In genomic region chr7:126696639-126697038, GRCh38 we compare ENCODE assay signal across 16 cellular contexts.
DNase-seq lines count a peak whose midpoint lies in the region; ATAC-seq, FAIRE-seq and TF ChIP-seq lines count a peak whose summit lies in the region.
"Had no signal": no experiment of that assay in that cellular context is flagged by ENCODE, and none has a peak within 500 bp of the region (broad histone marks: within the 10 kb centered on the region; RNA-seq: fewer than 3 reads in every experiment).

No MANE protein-coding gene starts in this region.

- peak; percentile 18 for ATAC-seq in GM18870 (IDR thresholded peaks at IDR 0.05; ENCODE audit: unreplicated experiment)
- ATAC-seq in GM21528 (IDR thresholded peaks at IDR 0.05; ENCODE audit: low FRiP score, unreplicated experiment): peak; percentile 45
- peak; percentile 23 for ATAC-seq in HG03139 (IDR thresholded peaks at IDR 0.05; ENCODE audit: unreplicated experiment)
- no peak for ATAC-seq in HepG2
- ATAC-seq in natural killer cell treated with Interleukin-12 subunit alpha and Interleukin-12 subunit beta and Interleukin-15 and Interleukin-18, amount 100 ng/mL, for 72 hours: no peak
- no peak for ATAC-seq in gastroesophageal sphincter
- ATAC-seq: foreskin keratinocyte, K562 had no signal

- POLR2A ChIA-PET in HepG2 (lab: Yijun Ruan, JAX): no interaction called here

- no peak overlapping the region for H3K4me3 Mint-ChIP-seq in endodermal cell
- no peak overlapping the region for H3K4me3 Mint-ChIP-seq in natural killer cell treated with Interleukin-12 subunit alpha and Interleukin-12 subunit beta and Interleukin-15 and Interleukin-18, amount 100 ng/mL, for 72 hours
- H3K4me3 Mint-ChIP-seq: naive B cell had no signal

- TF ChIP-seq EP300 in HepG2 (IDR thresholded peaks at IDR 0.05; ENCODE audit: low read depth in 2 of 2, low read length in 2 of 2): no peak
- TF ChIP-seq EP300 in HepG2 (CRISPR knock-in tag; IDR thresholded peaks at IDR 0.05; ENCODE audit: borderline replicate concordance): no peak
- TF ChIP-seq EP300 in gastroesophageal sphincter (IDR thresholded peaks at IDR 0.05): no peak

- no peak overlapping the region for H3K4me2 ChIP-seq in HepG2 (ENCODE audit: low read depth, low read length)

- no peaks in the 10 kb centered on the region for H3K36me3 Mint-ChIP-seq in endodermal cell (ENCODE audit: low read depth)
- no peaks in the 10 kb centered on the region for H3K36me3 Mint-ChIP-seq in natural killer cell treated with Interleukin-12 subunit alpha and Interleukin-12 subunit beta and Interleukin-15 and Interleukin-18, amount 100 ng/mL, for 72 hours
- H3K36me3 Mint-ChIP-seq: naive B cell had no signal

- no peaks in the 10 kb centered on the region for H3K79me2 ChIP-seq in HepG2 (ENCODE audit: insufficient read depth, low read length)

- H3K4me1 ChIP-seq in endodermal cell (ENCODE audit: control insufficient read depth, insufficient read depth, low read length) (peaks cover 4% of the 10 kb centered on the region), HepG2 (ENCODE audit: insufficient read depth, low read length) (no peaks in the 10 kb centered on the region), gastroesophageal sphincter (no peaks in the 10 kb centered on the region)

- CTCF ChIA-PET in HepG2 (lab: Yijun Ruan, JAX; ENCODE audit: low intra/inter-chr PET ratio, low total read pairs): no interaction called here

- peak overlapping the region; percentile 62 for H3K27ac Mint-ChIP-seq in endodermal cell
- no peak overlapping the region for H3K27ac Mint-ChIP-seq in natural killer cell treated with Interleukin-12 subunit alpha and Interleukin-12 subunit beta and Interleukin-15 and Interleukin-18, amount 100 ng/mL, for 72 hours
- H3K27ac Mint-ChIP-seq: naive B cell had no signal

- TF ChIP-seq CTCF in endodermal cell (conservative IDR thresholded peaks at IDR 0.05): no peak
- no peak for TF ChIP-seq CTCF in HepG2 (CRISPR knock-in tag; IDR thresholded peaks at IDR 0.05)
- no peak for TF ChIP-seq CTCF in gastroesophageal sphincter (IDR thresholded peaks at IDR 0.05)

- H3K36me3 ChIP-seq in endodermal cell (ENCODE audit: control insufficient read depth, insufficient read depth, low read length) (no peaks in the 10 kb centered on the region), HepG2 (replicated peaks in 1 of 2; ENCODE audit: control insufficient read depth in 1 of 2, insufficient read depth in 2 of 2, low read length in 2 of 2) (no peaks in the 10 kb centered on the region), gastroesophageal sphincter (no peaks in the 10 kb centered on the region)

- DNase-seq in endodermal cell (no peak), HepG2 (ENCODE audit: low spot score) (no peak), NCI-H526 (lab: John Stamatoyannopoulos, UW) (no peak)
- DNase-seq in natural killer cell treated with Interleukin-12 subunit alpha and Interleukin-12 subunit beta and Interleukin-15 and Interleukin-18, amount 100 ng/mL, for 72 hours (ENCODE audit: low spot score): no peak
- DNase-seq: amniotic stem cell, foreskin keratinocyte, kidney glomerular epithelial cell, naive B cell, NCI-H2107, small intestine had no signal

- peaks cover 5% of the 10 kb centered on the region for H3K4me1 Mint-ChIP-seq in endodermal cell
- peaks cover 0 to 5% of the 10 kb centered on the region in 2 donors for H3K4me1 Mint-ChIP-seq in natural killer cell treated with Interleukin-12 subunit alpha and Interleukin-12 subunit beta and Interleukin-15 and Interleukin-18, amount 100 ng/mL, for 72 hours (ENCODE audit: low read depth in 2 of 2)
- H3K4me1 Mint-ChIP-seq: naive B cell had no signal

- no peak for TF ChIP-seq RAD21 in HepG2 (CRISPR knock-in tag; IDR thresholded peaks at IDR 0.05)

- no peaks in the 10 kb centered on the region for H3K9me3 Mint-ChIP-seq in endodermal cell
- no peaks in the 10 kb centered on the region for H3K9me3 Mint-ChIP-seq in natural killer cell treated with Interleukin-12 subunit alpha and Interleukin-12 subunit beta and Interleukin-15 and Interleukin-18, amount 100 ng/mL, for 72 hours

- no peaks in the 10 kb centered on the region for H3K9me3 ChIP-seq in endodermal cell (ENCODE audit: control insufficient read depth, low read length)
- H3K9me3 ChIP-seq in HepG2 (ENCODE audit: low read length): no peaks in the 10 kb centered on the region
- no peaks in the 10 kb centered on the region for H3K9me3 ChIP-seq in gastroesophageal sphincter

- no peak overlapping the region for H2AFZ ChIP-seq in HepG2 (ENCODE audit: low read length)

- no peak for TF ChIP-seq POLR2A in HepG2 (IDR thresholded peaks at IDR 0.05; ENCODE audit: insufficient read depth in 1 of 2, low read depth in 2 of 2, low read length in 2 of 2)
- no peak for TF ChIP-seq POLR2A in gastroesophageal sphincter (IDR thresholded peaks at IDR 0.05)

- 86 to 91% methylated on average over 1 to 4 of the region's 4 CpGs for WGBS in endodermal cell (ENCODE audit: insufficient coverage in 1 of 2, insufficient read length in 1 of 2), 2 experiments
- 41% methylated on average over 4 of the region's 4 CpGs for WGBS in HepG2 (ENCODE audit: low lambda C conversion rate)
- WGBS in gastroesophageal sphincter (ENCODE audit: low coverage in 1 of 2), 2 donors: 40 to 77% methylated on average over 1 to 3 of the region's 4 CpGs

- in situ Hi-C loops in HepG2 (cut with HindIII; ENCODE audit: extremely low pct_ligation_motif_present, low pct_unique_long_range_greater_than_20kb): no loop called here

- H3K4me3 ChIP-seq in endodermal cell (ENCODE audit: low read length) (no peak overlapping the region), HepG2 (replicated peaks in 1 of 3; ENCODE audit: insufficient read depth in 1 of 3, low read depth in 2 of 3, low read length in 3 of 3) (no peak overlapping the region), gastroesophageal sphincter (no peak overlapping the region)
- H3K4me3 ChIP-seq: K562 had no signal

- H3K9ac ChIP-seq in endodermal cell (ENCODE audit: extremely low read depth, low read length, poor library complexity, severe bottlenecking) (no peak overlapping the region), HepG2 (ENCODE audit: insufficient read depth, low read depth, low read length) (no peak overlapping the region)

- H3K27ac ChIP-seq in endodermal cell (ENCODE audit: low read depth, low read length) (no peak overlapping the region), HepG2 (ENCODE audit: extremely low read length, insufficient read depth, low read length) (no peak overlapping the region), gastroesophageal sphincter (no peak overlapping the region)
- H3K27ac ChIP-seq: foreskin keratinocyte, RWPE1 had no signal

- FAIRE-seq in HepG2 (lab: Jason Lieb, UNC): no peak
- FAIRE-seq: K562, small intestine had no signal

- H3K27me3 Mint-ChIP-seq in endodermal cell (ENCODE audit: insufficient read depth): no peaks in the 10 kb centered on the region
- no peaks in the 10 kb centered on the region for H3K27me3 Mint-ChIP-seq in natural killer cell treated with Interleukin-12 subunit alpha and Interleukin-12 subunit beta and Interleukin-15 and Interleukin-18, amount 100 ng/mL, for 72 hours
- H3K27me3 Mint-ChIP-seq: naive B cell had no signal

- intact Hi-C loops in HepG2 (cut with micrococcal nuclease; ENCODE audit: unreplicated experiment): no loop called here

- no peaks in the 10 kb centered on the region for H4K20me1 ChIP-seq in HepG2 (ENCODE audit: insufficient read depth, low read length)

- BruUV-seq in HepG2 (replicated peaks; lab: Mats Ljungman, UMichigan): no TSS peak

- no peaks in the 10 kb centered on the region for H3K27me3 ChIP-seq in endodermal cell (ENCODE audit: control insufficient read depth, insufficient read depth, low read length, poor library complexity, severe bottlenecking)
- H3K27me3 ChIP-seq in HepG2 (ENCODE audit: control insufficient read depth in 1 of 2, insufficient read depth in 2 of 2, low read length in 2 of 2): no peaks in the 10 kb centered on the region
- no peaks in the 10 kb centered on the region for H3K27me3 ChIP-seq in gastroesophageal sphincter
- H3K27me3 ChIP-seq: foreskin keratinocyte had no signal

TF ChIP-seq in HepG2, 621 proteins besides CTCF, POLR2A, EP300 and RAD21 (continues in another document):
- TF ChIP-seq ZNF574 (CRISPR knock-in tag; IDR thresholded peaks at IDR 0.05) (no peak), MEF2D (CRISPR knock-in tag; IDR thresholded peaks at IDR 0.05) (no peak), AKAP8 (CRISPR knock-in tag; IDR thresholded peaks at IDR 0.05) (no peak), ZBTB37 (CRISPR knock-in tag; IDR thresholded peaks at IDR 0.05) (no peak), MAX (IDR thresholded peaks at IDR 0.05) (no peak), RXRB (CRISPR knock-in tag; IDR thresholded peaks at IDR 0.05; ENCODE audit: borderline replicate concordance) (no peak)

Comparison
In these comparisons a context has a peak if more than half of its experiments do, and no peak if none do; other contexts are left out.
1. ATAC-seq: peak in GM18870 (single experiment), GM21528 (single experiment) and HG03139 (single experiment); none in HepG2 (single experiment), natural killer cell treated with Interleukin-12 subunit alpha and Interleukin-12 subunit beta and Interleukin-15 and Interleukin-18, amount 100 ng/mL, for 72 hours (0 of 2) and gastroesophageal sphincter (single experiment).